In genomic region chr14:22510527-22511110, GRCh38 we compare ENCODE assay signal across 12 cellular contexts.
A peak's percentile ranks its signal among the peaks of the same experiment; 100 is the strongest.
DNase-seq lines count a peak whose midpoint lies in the region; ATAC-seq, FAIRE-seq and TF ChIP-seq lines count a peak whose summit lies in the region.
"Had no signal": no experiment of that assay in that cellular context is flagged by ENCODE, and none has a peak within 500 bp of the region (broad histone marks: within the 10 kb centered on the region; RNA-seq: fewer than 3 reads in every experiment).

No MANE protein-coding gene starts in this region.

- peaks cover 13 to 26% of the 10 kb centered on the region in 2 donors for H3K4me1 ChIP-seq in uterus

- H3K4me3 Mint-ChIP-seq in activated T-cell treated with anti-CD3 and anti-CD28 coated beads, Interleukin-2, amount 50 U/mL, for 72 hours: peak overlapping the region; percentile 86 to 90
- no peak overlapping the region for H3K4me3 Mint-ChIP-seq in activated B cell treated with CpG ODN at 0.5 μM for 24 hours

- no peaks in the 10 kb centered on the region for H3K9me3 ChIP-seq in uterus
- H3K9me3 ChIP-seq: BLaER1 had no signal

- POLR2A ChIA-PET in activated B cell treated with CpG ODN at 0.5 μM for 24 hours (lab: Charles Lee): interaction anchor here (0.7 to 9.9 kb wide), 13 partner anchors 9 to 127 kb away, joined by 4 to 100 read pairs (median 9); no protein-coding TSS in a partner anchor

- H3K4me1 Mint-ChIP-seq in activated T-cell treated with anti-CD3 and anti-CD28 coated beads, Interleukin-2, amount 50 U/mL, for 72 hours (ENCODE audit: low read depth): peaks cover 72% of the 10 kb centered on the region
- H3K4me1 Mint-ChIP-seq in activated B cell treated with CpG ODN at 0.5 μM for 24 hours: peaks cover 93% of the 10 kb centered on the region

- no peaks in the 10 kb centered on the region for H3K27me3 Mint-ChIP-seq in activated T-cell treated with anti-CD3 and anti-CD28 coated beads, Interleukin-2, amount 50 U/mL, for 72 hours (ENCODE audit: low read depth)
- H3K27me3 Mint-ChIP-seq in activated B cell treated with CpG ODN at 0.5 μM for 24 hours: no peaks in the 10 kb centered on the region

- CTCF ChIA-PET in activated B cell treated with CpG ODN at 0.5 μM for 24 hours (lab: Charles Lee): interaction anchor here (1.4 to 5.7 kb wide), 4 partner anchors 9 to 46 kb away, joined by 3 to 36 read pairs (median 6); no protein-coding TSS in a partner anchor

- peaks cover 42 to 61% of the 10 kb centered on the region in 2 donors for H3K36me3 Mint-ChIP-seq in activated T-cell treated with anti-CD3 and anti-CD28 coated beads, Interleukin-2, amount 50 U/mL, for 72 hours (ENCODE audit: insufficient read depth in 2 of 2)
- no peaks in the 10 kb centered on the region for H3K36me3 Mint-ChIP-seq in activated B cell treated with CpG ODN at 0.5 μM for 24 hours (ENCODE audit: low read depth)

- no peaks in the 10 kb centered on the region for H3K9me3 Mint-ChIP-seq in activated T-cell treated with anti-CD3 and anti-CD28 coated beads, Interleukin-2, amount 50 U/mL, for 72 hours
- H3K9me3 Mint-ChIP-seq in activated B cell treated with CpG ODN at 0.5 μM for 24 hours: no peaks in the 10 kb centered on the region

- no peak for ATAC-seq in activated T-cell treated with anti-CD3 and anti-CD28 coated beads, Interleukin-2, amount 50 U/mL, for 72 hours (replicated peaks in 1 of 2)
- no peak for ATAC-seq in activated B cell treated with CpG ODN at 0.5 μM for 24 hours (ENCODE audit: low read depth)
- no peak for ATAC-seq in HG02981 (IDR thresholded peaks at IDR 0.05; ENCODE audit: unreplicated experiment)

- H3K36me3 ChIP-seq in uterus: no peaks in the 10 kb centered on the region

- no peak for DNase-seq in activated T-cell treated with anti-CD3 and anti-CD28 coated beads, Interleukin-2, amount 50 U/mL, for 72 hours
- DNase-seq in activated T-cell treated with anti-CD3 and anti-CD28 coated beads for 4 hours (no peak), activated B cell treated with CpG ODN at 0.5 μM for 24 hours (no peak), fibroblast of villous mesenchyme (ENCODE audit: low read depth) (peak; percentile 89), uterus (no peak), HUDEP-2 (lab: John Stamatoyannopoulos, UW; ENCODE audit: unreplicated experiment in 76 of 76) (no peak), D721Med (ENCODE audit: insufficient read length, low spot score) (no peak)
- DNase-seq: NCI-H2171 treated with DMSO at 0.1 percent for 48 hours had no signal

- no peak for TF ChIP-seq POLR2A in uterus (IDR thresholded peaks at IDR 0.05)

- peak overlapping the region; percentile 80 to 87 for H3K27ac ChIP-seq in uterus
- H3K27ac ChIP-seq: BLaER1 had no signal

- H3K27ac Mint-ChIP-seq in activated T-cell treated with anti-CD3 and anti-CD28 coated beads, Interleukin-2, amount 50 U/mL, for 72 hours: peak overlapping the region; percentile 97
- H3K27ac Mint-ChIP-seq in activated B cell treated with CpG ODN at 0.5 μM for 24 hours: peak overlapping the region; percentile 90

- no peak for TF ChIP-seq CTCF in activated B cell treated with CpG ODN at 0.5 μM for 24 hours (IDR thresholded peaks at IDR 0.05)
- no peak for TF ChIP-seq CTCF in fibroblast of villous mesenchyme (IDR thresholded peaks at IDR 0.05; ENCODE audit: insufficient read depth, low read depth, low read length)
- no peak for TF ChIP-seq CTCF in uterus (IDR thresholded peaks at IDR 0.05)
- TF ChIP-seq CTCF in D721Med (IDR thresholded peaks at IDR 0.05; ENCODE audit: insufficient read depth, missing control alignments): no peak

- H3K4me3 ChIP-seq in fibroblast of villous mesenchyme (ENCODE audit: low read depth, low read length) (no peak overlapping the region), uterus (no peak overlapping the region)
- H3K4me3 ChIP-seq: BLaER1 had no signal

- intact Hi-C loops in activated B cell treated with CpG ODN at 0.5 μM for 24 hours (cut with micrococcal nuclease) (loop anchor here (1.0 kb wide), 1 partner anchor 10 kb away; no protein-coding TSS in a partner anchor), uterus (cut with DNase I; ENCODE audit: low total_unique reads) (no loop called here)

- FAIRE-seq in D721Med (lab: Jason Lieb, UNC): no peak
- FAIRE-seq: HTR-8/SVneo, urothelium cell line had no signal

- no peaks in the 10 kb centered on the region for H3K27me3 ChIP-seq in uterus
- H3K27me3 ChIP-seq: BLaER1 had no signal
